In genomic region chr20:47102629-47103028, GRCh38 we compare ENCODE assay signal across 32 cellular contexts.
DNase-seq lines count a peak whose midpoint lies in the region; ATAC-seq and TF ChIP-seq lines count a peak whose summit lies in the region.
"Had no signal": no experiment of that assay in that cellular context is flagged by ENCODE, and none has a peak within 500 bp of the region (broad histone marks: within the 10 kb centered on the region; RNA-seq: fewer than 3 reads in every experiment).

No MANE protein-coding gene starts in this region.

- peak; percentile 75 for ATAC-seq in Right ventricle myocardium inferior
- ATAC-seq in left ventricle myocardium superior = peak; percentile 88
- ATAC-seq in GM18868 (IDR thresholded peaks at IDR 0.05; ENCODE audit: unreplicated experiment) = no peak
- ATAC-seq: activated CD8-positive, alpha-beta T cell treated with anti-CD3 and anti-CD28 coated beads for 36 hours; GM23338 had no signal

- TF ChIP-seq CTCF in fibroblast of mammary gland (conservative IDR thresholded peaks at IDR 0.05; ENCODE audit: control insufficient read depth, insufficient read depth, low read depth, low read length) = no peak

- DNase-seq in Right ventricle myocardium inferior (ENCODE audit: missing footprints) (no peak), cardiac septum (ENCODE audit: low spot score) (no peak), fibroblast of mammary gland (ENCODE audit: low read depth) (peak; percentile 81), left ventricle myocardium superior (no peak), caudate nucleus (lab: John Stamatoyannopoulos, UW) (no peak), AML-193 (lab: John Stamatoyannopoulos, UW) (no peak)
- no peak for DNase-seq in activated T-cell treated with anti-CD3 and anti-CD28 coated beads, Interleukin-2, amount 50 U/mL, for 1 hour
- DNase-seq: 8988T; activated CD8-positive, alpha-beta memory T cell treated with anti-CD3 and anti-CD28 coated beads, Interleukin-2, amount 50 U/mL, for 48 hours; activated CD8-positive, alpha-beta T cell treated with anti-CD3 and anti-CD28 coated beads for 36 hours; activated naive CD8-positive, alpha-beta T cell treated with anti-CD3 and anti-CD28 coated beads for 36 hours; aorta; Calu3; CD4-positive, CD25-positive, alpha-beta regulatory T cell; DMS79 treated with DMSO at 0.1 percent for 48 hours; effector CD8-positive, alpha-beta T cell; foreskin melanocyte; GDM1; immature natural killer cell; NCI-H1048; NCI-H524 treated with DMSO at 0.1 percent for 48 hours; SHP77 treated with DMSO at 0.1 percent for 48 hours; stimulated activated CD4-positive, alpha-beta T cell treated with anti-CD3 and anti-CD28 coated beads, Interleukin-1b, Interleukin-23, amount 100 ng/mL, for 48 hours; stimulated activated naive CD4-positive, alpha-beta T cell treated with Interleukin-2 at 50 U/mL for 16 hours; upper lobe of left lung had no signal

- no peak overlapping the region for H3K4me3 ChIP-seq in fibroblast of mammary gland (ENCODE audit: control insufficient read depth, low read depth, low read length)
- H3K4me3 ChIP-seq: cardiac muscle cell, coronary artery, GM23338, suprapubic skin, upper lobe of left lung had no signal

- intact Hi-C loops in Right ventricle myocardium inferior (cut with DNase I) = no loop called here
- intact Hi-C loops in cardiac septum (cut with DNase I) = no loop called here
- intact Hi-C loops in left ventricle myocardium superior (cut with micrococcal nuclease) = no loop called here

- H3K27ac ChIP-seq in caudate nucleus (ENCODE audit: low read depth, low read length) = no peak overlapping the region
- H3K27ac ChIP-seq: cardiac muscle cell, epithelial cell of prostate, parathyroid adenoma, suprapubic skin had no signal
